In the genomic region with DNA sequence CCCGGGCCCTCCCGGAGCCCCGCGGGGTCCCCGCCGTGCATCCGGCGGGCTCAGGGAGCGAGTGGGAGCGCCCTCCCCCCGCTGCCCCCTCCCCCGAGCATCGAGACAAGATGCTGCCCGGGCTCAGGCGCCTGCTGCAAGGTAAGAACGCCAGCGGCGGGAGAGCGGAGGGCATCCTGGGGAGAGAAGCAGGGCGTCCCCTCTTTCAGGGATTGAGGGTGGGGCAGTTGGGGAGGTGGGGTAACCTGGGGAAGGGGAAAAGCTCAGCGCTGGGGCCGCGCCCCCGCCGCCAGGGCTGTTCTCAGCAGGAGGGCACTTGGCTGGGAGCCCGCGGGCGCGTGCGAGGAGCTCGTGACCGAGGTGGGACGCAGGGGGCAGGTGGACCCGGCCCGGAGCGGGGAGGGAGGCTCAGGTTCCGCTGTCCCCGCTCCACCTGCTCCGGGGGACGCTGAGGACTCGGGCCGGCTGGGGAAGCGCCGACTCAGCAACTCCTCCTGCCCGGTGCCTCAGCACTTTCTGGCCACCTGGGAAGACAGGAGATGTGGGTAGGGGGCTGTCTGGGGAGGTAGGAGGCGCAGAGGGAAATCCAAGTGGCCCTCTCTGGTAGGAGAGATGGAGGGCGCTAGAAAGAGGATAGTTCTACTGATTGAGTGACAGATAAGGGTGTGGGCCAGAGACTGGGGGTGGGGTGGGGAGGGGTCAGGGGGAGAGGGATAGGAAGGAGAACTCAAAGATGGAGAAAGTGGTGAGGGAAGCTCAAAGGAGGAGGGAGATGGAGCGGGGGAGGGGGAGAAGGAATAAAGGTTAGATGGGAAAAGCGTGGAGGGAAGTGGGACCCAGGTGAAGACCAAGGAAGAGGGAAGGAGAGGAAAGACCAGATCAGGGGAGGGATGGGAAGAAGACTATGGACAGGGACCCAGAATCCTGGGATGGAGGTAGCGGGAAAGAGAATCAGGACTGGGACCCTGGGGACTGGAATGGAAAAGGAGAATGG, we compare ENCODE assay signal across 2 cellular contexts.
TF ChIP-seq lines count a peak whose summit lies in the region.

No MANE protein-coding gene starts in this region.

TF ChIP-seq in WTC11, 78 proteins besides CTCF, POLR2A, EP300 and RAD21:
- TF ChIP-seq FOXP1 (CRISPR knock-in tag; IDR thresholded peaks at IDR 0.05; ENCODE audit: borderline replicate concordance) (no peak), FOXK1 (CRISPR knock-in tag; IDR thresholded peaks at IDR 0.05) (0 out of 2 replicates have a peak, but pooled peaks have one; percentile 12), PRDM15 (CRISPR knock-in tag; IDR thresholded peaks at IDR 0.05) (peak; percentile 60; the same call in 1 of the 2 replicates), JUN (CRISPR knock-in tag; IDR thresholded peaks at IDR 0.05) (no peak), ZBTB43 (CRISPR knock-in tag; IDR thresholded peaks at IDR 0.05) (no peak), ATF1 (CRISPR knock-in tag; IDR thresholded peaks at IDR 0.05) (no peak), MAX (CRISPR knock-in tag; IDR thresholded peaks at IDR 0.05) (peak; percentile 29; the same call in 1 of the 2 replicates), TP53 (CRISPR knock-in tag; IDR thresholded peaks at IDR 0.05) (no peak), ARID4B (CRISPR knock-in tag; IDR thresholded peaks at IDR 0.05; ENCODE audit: borderline replicate concordance) (no peak)
- TF ChIP-seq, protein P1, sequence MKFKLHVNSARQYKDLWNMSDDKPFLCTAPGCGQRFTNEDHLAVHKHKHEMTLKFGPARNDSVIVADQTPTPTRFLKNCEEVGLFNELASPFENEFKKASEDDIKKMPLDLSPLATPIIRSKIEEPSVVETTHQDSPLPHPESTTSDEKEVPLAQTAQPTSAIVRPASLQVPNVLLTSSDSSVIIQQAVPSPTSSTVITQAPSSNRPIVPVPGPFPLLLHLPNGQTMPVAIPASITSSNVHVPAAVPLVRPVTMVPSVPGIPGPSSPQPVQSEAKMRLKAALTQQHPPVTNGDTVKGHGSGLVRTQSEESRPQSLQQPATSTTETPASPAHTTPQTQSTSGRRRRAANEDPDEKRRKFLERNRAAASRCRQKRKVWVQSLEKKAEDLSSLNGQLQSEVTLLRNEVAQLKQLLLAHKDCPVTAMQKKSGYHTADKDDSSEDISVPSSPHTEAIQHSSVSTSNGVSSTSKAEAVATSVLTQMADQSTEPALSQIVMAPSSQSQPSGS (CRISPR knock-in tag; IDR thresholded peaks at IDR 0.05; ENCODE audit: borderline replicate concordance, low read depth) = no peak

TF ChIP-seq in HepG2, 621 proteins besides CTCF, POLR2A, EP300 and RAD21 (continues in another document):
- TF ChIP-seq FOXC1 (CRISPR knock-in tag; IDR thresholded peaks at IDR 0.05; ENCODE audit: borderline replicate concordance) (no peak), SMARCE1 (IDR thresholded peaks at IDR 0.05; ENCODE audit: borderline replicate concordance) (no peak), CSRNP1 (CRISPR knock-in tag; IDR thresholded peaks at IDR 0.05) (no peak), ZNF768 (CRISPR knock-in tag; IDR thresholded peaks at IDR 0.05) (peak; percentile 17; the same call in 1 of the 2 replicates), ZNF687 (CRISPR knock-in tag; IDR thresholded peaks at IDR 0.05) (peak; percentile 45; the same call in 1 of the 2 replicates), MAFG (CRISPR knock-in tag; IDR thresholded peaks at IDR 0.05) (peak; percentile 70; the same call in 1 of the 2 replicates), EED (CRISPR knock-in tag; IDR thresholded peaks at IDR 0.05) (no peak), RCOR2 (CRISPR knock-in tag; IDR thresholded peaks at IDR 0.05) (no peak), TCF12 (IDR thresholded peaks at IDR 0.05) (no peak), TCF12 (CRISPR knock-in tag; IDR thresholded peaks at IDR 0.05) (0 out of 2 replicates have a peak, but pooled peaks have one; percentile 36), ZNF350 (CRISPR knock-in tag; IDR thresholded peaks at IDR 0.05; ENCODE audit: borderline replicate concordance, low read depth) (no peak), ZFYVE20 (CRISPR knock-in tag; IDR thresholded peaks at IDR 0.05; ENCODE audit: borderline replicate concordance, low read depth) (no peak), ELF4 (CRISPR knock-in tag; IDR thresholded peaks at IDR 0.05; ENCODE audit: borderline replicate concordance) (no peak), RORA (CRISPR knock-in tag; IDR thresholded peaks at IDR 0.05) (no peak), ISL2 (CRISPR knock-in tag; IDR thresholded peaks at IDR 0.05) (no peak), CBX5 (CRISPR knock-in tag; IDR thresholded peaks at IDR 0.05; ENCODE audit: borderline replicate concordance) (no peak), PCBP2 (optimal IDR thresholded peaks at IDR 0.05; ENCODE audit: low read depth, low read length, poor library complexity, severe bottlenecking) (peak; percentile 28), XRCC5 (optimal IDR thresholded peaks at IDR 0.05; ENCODE audit: low read length) (no peak), MAFK (conservative IDR thresholded peaks at IDR 0.05 in 1 of 2, IDR thresholded peaks at IDR 0.05 in 1 of 2; ENCODE audit: low read length in 2 of 2) (peak; percentile 75 to 78), SRF (IDR thresholded peaks at IDR 0.05; ENCODE audit: low read depth, low read length) (no peak), TMF1 (CRISPR knock-in tag; IDR thresholded peaks at IDR 0.05; ENCODE audit: low read depth) (no peak), RBAK (CRISPR knock-in tag; IDR thresholded peaks at IDR 0.05) (no peak)
- TF ChIP-seq, protein P2, sequence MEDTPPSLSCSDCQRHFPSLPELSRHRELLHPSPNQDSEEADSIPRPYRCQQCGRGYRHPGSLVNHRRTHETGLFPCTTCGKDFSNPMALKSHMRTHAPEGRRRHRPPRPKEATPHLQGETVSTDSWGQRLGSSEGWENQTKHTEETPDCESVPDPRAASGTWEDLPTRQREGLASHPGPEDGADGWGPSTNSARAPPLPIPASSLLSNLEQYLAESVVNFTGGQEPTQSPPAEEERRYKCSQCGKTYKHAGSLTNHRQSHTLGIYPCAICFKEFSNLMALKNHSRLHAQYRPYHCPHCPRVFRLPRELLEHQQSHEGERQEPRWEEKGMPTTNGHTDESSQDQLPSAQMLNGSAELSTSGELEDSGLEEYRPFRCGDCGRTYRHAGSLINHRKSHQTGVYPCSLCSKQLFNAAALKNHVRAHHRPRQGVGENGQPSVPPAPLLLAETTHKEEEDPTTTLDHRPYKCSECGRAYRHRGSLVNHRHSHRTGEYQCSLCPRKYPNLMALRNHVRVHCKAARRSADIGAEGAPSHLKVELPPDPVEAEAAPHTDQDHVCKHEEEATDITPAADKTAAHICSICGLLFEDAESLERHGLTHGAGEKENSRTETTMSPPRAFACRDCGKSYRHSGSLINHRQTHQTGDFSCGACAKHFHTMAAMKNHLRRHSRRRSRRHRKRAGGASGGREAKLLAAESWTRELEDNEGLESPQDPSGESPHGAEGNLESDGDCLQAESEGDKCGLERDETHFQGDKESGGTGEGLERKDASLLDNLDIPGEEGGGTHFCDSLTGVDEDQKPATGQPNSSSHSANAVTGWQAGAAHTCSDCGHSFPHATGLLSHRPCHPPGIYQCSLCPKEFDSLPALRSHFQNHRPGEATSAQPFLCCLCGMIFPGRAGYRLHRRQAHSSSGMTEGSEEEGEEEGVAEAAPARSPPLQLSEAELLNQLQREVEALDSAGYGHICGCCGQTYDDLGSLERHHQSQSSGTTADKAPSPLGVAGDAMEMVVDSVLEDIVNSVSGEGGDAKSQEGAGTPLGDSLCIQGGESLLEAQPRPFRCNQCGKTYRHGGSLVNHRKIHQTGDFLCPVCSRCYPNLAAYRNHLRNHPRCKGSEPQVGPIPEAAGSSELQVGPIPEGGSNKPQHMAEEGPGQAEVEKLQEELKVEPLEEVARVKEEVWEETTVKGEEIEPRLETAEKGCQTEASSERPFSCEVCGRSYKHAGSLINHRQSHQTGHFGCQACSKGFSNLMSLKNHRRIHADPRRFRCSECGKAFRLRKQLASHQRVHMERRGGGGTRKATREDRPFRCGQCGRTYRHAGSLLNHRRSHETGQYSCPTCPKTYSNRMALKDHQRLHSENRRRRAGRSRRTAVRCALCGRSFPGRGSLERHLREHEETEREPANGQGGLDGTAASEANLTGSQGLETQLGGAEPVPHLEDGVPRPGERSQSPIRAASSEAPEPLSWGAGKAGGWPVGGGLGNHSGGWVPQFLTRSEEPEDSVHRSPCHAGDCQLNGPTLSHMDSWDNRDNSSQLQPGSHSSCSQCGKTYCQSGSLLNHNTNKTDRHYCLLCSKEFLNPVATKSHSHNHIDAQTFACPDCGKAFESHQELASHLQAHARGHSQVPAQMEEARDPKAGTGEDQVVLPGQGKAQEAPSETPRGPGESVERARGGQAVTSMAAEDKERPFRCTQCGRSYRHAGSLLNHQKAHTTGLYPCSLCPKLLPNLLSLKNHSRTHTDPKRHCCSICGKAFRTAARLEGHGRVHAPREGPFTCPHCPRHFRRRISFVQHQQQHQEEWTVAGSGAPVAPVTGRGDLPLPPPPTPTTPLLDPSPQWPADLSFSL (CRISPR knock-in tag; IDR thresholded peaks at IDR 0.05) = no peak
- TF ChIP-seq, protein P3, sequence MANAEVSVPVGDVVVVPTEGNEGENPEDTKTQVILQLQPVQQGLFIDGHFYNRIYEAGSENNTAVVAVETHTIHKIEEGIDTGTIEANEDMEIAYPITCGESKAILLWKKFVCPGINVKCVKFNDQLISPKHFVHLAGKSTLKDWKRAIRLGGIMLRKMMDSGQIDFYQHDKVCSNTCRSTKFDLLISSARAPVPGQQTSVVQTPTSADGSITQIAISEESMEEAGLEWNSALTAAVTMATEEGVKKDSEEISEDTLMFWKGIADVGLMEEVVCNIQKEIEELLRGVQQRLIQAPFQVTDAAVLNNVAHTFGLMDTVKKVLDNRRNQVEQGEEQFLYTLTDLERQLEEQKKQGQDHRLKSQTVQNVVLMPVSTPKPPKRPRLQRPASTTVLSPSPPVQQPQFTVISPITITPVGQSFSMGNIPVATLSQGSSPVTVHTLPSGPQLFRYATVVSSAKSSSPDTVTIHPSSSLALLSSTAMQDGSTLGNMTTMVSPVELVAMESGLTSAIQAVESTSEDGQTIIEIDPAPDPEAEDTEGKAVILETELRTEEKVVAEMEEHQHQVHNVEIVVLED (CRISPR knock-in tag; IDR thresholded peaks at IDR 0.05; ENCODE audit: borderline replicate concordance) = no peak
- TF ChIP-seq, protein P4, sequence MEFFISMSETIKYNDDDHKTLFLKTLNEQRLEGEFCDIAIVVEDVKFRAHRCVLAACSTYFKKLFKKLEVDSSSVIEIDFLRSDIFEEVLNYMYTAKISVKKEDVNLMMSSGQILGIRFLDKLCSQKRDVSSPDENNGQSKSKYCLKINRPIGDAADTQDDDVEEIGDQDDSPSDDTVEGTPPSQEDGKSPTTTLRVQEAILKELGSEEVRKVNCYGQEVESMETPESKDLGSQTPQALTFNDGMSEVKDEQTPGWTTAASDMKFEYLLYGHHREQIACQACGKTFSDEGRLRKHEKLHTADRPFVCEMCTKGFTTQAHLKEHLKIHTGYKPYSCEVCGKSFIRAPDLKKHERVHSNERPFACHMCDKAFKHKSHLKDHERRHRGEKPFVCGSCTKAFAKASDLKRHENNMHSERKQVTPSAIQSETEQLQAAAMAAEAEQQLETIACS (CRISPR knock-in tag; IDR thresholded peaks at IDR 0.05) = peak; percentile 18; the same call in 1 of the 2 replicates
- TF ChIP-seq, protein P5, sequence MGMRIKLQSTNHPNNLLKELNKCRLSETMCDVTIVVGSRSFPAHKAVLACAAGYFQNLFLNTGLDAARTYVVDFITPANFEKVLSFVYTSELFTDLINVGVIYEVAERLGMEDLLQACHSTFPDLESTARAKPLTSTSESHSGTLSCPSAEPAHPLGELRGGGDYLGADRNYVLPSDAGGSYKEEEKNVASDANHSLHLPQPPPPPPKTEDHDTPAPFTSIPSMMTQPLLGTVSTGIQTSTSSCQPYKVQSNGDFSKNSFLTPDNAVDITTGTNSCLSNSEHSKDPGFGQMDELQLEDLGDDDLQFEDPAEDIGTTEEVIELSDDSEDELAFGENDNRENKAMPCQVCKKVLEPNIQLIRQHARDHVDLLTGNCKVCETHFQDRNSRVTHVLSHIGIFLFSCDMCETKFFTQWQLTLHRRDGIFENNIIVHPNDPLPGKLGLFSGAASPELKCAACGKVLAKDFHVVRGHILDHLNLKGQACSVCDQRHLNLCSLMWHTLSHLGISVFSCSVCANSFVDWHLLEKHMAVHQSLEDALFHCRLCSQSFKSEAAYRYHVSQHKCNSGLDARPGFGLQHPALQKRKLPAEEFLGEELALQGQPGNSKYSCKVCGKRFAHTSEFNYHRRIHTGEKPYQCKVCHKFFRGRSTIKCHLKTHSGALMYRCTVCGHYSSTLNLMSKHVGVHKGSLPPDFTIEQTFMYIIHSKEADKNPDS (CRISPR knock-in tag; IDR thresholded peaks at IDR 0.05) = no peak
